Comparison of ENCODE assay signal across 22 cellular contexts in the genomic region with DNA sequence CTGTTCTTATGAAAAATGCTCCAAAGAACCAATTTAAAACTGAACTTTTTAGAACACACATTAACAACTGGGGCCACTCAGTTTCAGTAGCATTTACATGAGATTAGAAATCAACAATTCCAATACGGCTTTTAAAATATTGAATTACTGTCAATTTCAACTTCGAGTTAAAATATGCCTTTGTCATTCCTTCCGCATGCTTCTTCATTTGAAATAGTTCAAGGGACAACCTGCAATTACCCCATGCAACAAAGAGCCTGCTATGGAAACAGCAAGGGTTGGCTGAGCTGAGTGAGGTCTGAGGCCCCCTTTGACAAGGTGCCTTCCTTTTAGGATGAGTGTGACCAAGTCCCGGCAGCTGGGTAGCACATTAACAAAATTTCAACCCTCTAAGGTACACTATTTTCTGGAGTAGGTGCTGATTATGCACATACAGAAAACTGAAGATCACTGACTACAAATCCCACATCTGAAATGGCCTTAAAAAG. TPM values are rescaled to one million over a fixed set of nuclear protein-coding genes. Genes with fewer than 3 reads are reported as not detected.
DNase-seq lines count a peak whose midpoint lies in the region; ATAC-seq, FAIRE-seq and TF ChIP-seq lines count a peak whose summit lies in the region.
"Had no signal": no experiment of that assay in that cellular context is flagged by ENCODE, and none has a peak within 500 bp of the region (broad histone marks: within the 10 kb centered on the region; RNA-seq: fewer than 3 reads in every experiment).

No MANE protein-coding gene starts in this region.

- H3K4me2 ChIP-seq in Loucy (ENCODE audit: low read depth, low read length, poor library complexity, severe bottlenecking): peak overlapping the region; percentile 68
- peak overlapping the region; percentile 67 for H3K4me2 ChIP-seq in K562 (ENCODE audit: insufficient read depth, low read length)
- H3K4me2 ChIP-seq: BLaER1, KMS-11 had no signal

- no peak overlapping the region for H3K9ac ChIP-seq in Loucy (ENCODE audit: low read depth, low read length, poor library complexity, severe bottlenecking)
- peak overlapping the region; percentile 70 to 80; a peak in 3 of 4 replicates for H3K9ac ChIP-seq in K562 (ENCODE audit: insufficient read depth in 1 of 2, low read depth in 2 of 2, low read length in 2 of 2)
- H3K9ac ChIP-seq in iPS-18a (ENCODE audit: low read length): no peak overlapping the region
- H3K9ac ChIP-seq: BLaER1, KMS-11 had no signal

- in situ Hi-C loops in K562 (cut with MboI): no loop called here

- no peak for TF ChIP-seq CTCF in Loucy (conservative IDR thresholded peaks at IDR 0.05; ENCODE audit: low read length)
- no peak for TF ChIP-seq CTCF in K562 (IDR thresholded peaks at IDR 0.05 in 2 of 3, conservative IDR thresholded peaks at IDR 0.05 in 1 of 3; ENCODE audit: insufficient read depth in 2 of 3, low read depth in 1 of 3, low read length in 3 of 3)

- no peak for TF ChIP-seq EP300 in K562 (IDR thresholded peaks at IDR 0.05; ENCODE audit: low read length)

- DNase-seq in K562 (ENCODE audit: extremely low read depth in 1 of 4, low spot score in 3 of 4): peak in 1 of 4 experiments; percentile 32
- DNase-seq in NCI-H510A (lab: John Stamatoyannopoulos, UW): no peak
- DNase-seq in caudate nucleus (lab: John Stamatoyannopoulos, UW): no peak
- DNase-seq: CD4-positive, alpha-beta memory T cell; DMS153; HFFc6; NCI-H1105; NCI-H146; NCI-H2029 treated with DMSO at 0.1 percent for 48 hours; NCI-H345; NCI-H524 treated with DMSO at 0.1 percent for 48 hours; SJCRH30 had no signal

- no peak overlapping the region for H2AFZ ChIP-seq in Loucy (ENCODE audit: low read length)
- H2AFZ ChIP-seq in K562 (ENCODE audit: low read depth, low read length): no peak overlapping the region

- no peak for TF ChIP-seq POLR2A in K562 (conservative IDR thresholded peaks at IDR 0.05)

- TF ChIP-seq RAD21 in K562 (CRISPR knock-in tag; conservative IDR thresholded peaks at IDR 0.05 in 1 of 2, IDR thresholded peaks at IDR 0.05 in 1 of 2): no peak

- FAIRE-seq in K562 (lab: Jason Lieb, UNC): no peak
- FAIRE-seq: GM12891, H54, HTR-8/SVneo, RCC 7860 had no signal

- H3K79me2 ChIP-seq in Loucy (ENCODE audit: insufficient read depth, low read length) (peaks cover 88% of the 10 kb centered on the region), K562 (ENCODE audit: control insufficient read depth, insufficient read depth, low read length) (peaks cover 100% of the 10 kb centered on the region)

- H3K27me3 ChIP-seq in Loucy (ENCODE audit: insufficient read depth, low read length, poor library complexity, severe bottlenecking): no peaks in the 10 kb centered on the region
- H3K27me3 ChIP-seq in K562 (ENCODE audit: control insufficient read depth in 2 of 2, insufficient read depth in 2 of 2, low read length in 2 of 2): no peaks in the 10 kb centered on the region
- no peaks in the 10 kb centered on the region for H3K27me3 ChIP-seq in iPS-18a (ENCODE audit: control insufficient read depth, insufficient read depth, low read length)
- H3K27me3 ChIP-seq: BLaER1, SJCRH30 had no signal

- H3K4me3 ChIP-seq in Loucy (ENCODE audit: low read length, poor library complexity, severe bottlenecking): peak overlapping the region; percentile 41
- peak overlapping the region; percentile 20; the same call in 1 of the 2 replicates for H3K4me3 ChIP-seq in K562
- H3K4me3 ChIP-seq in iPS-18a (ENCODE audit: low read length): no peak overlapping the region
- H3K4me3 ChIP-seq: BLaER1, SJCRH30 had no signal

- 7% methylated on average over 4 of the region's 4 CpGs for WGBS in K562 (ENCODE audit: insufficient coverage, low coverage, missing lambda C conversion rate)

- no peaks in the 10 kb centered on the region; the same call in 1 of the 2 replicates for H3F3A ChIP-seq in Loucy (ENCODE audit: low read depth)

- H3K27ac ChIP-seq in K562 (ENCODE audit: extremely low read depth, low read depth, low read length) (peak overlapping the region; percentile 72), iPS-18a (ENCODE audit: low read length) (peak overlapping the region; percentile 51), caudate nucleus (ENCODE audit: low read depth, low read length) (no peak overlapping the region)
- H3K27ac ChIP-seq: BLaER1, KMS-11, SJCRH30 had no signal

- CTCF ChIA-PET in K562 (lab: Yijun Ruan, JAX; ENCODE audit: low intra/inter-chr PET ratio): no interaction called here

- POLR2A ChIA-PET in K562 (lab: Yijun Ruan, JAX): interaction anchor here (0.8 to 1.6 kb wide), 4 partner anchors 8 to 33 kb away, joined by 3 to 8 read pairs (median 4); no protein-coding TSS in a partner anchor

- H3K9me2 ChIP-seq in Loucy (replicated peaks; ENCODE audit: low read depth, low read length): no peaks in the 10 kb centered on the region

- peak; percentile 45 for ATAC-seq in K562
- no peak for ATAC-seq in GM19351 (IDR thresholded peaks at IDR 0.05; ENCODE audit: unreplicated experiment)
- ATAC-seq in GM21619 (IDR thresholded peaks at IDR 0.05; ENCODE audit: unreplicated experiment): no peak

- peaks cover 34% of the 10 kb centered on the region for H3K36me3 ChIP-seq in Loucy (ENCODE audit: insufficient read depth, low read length)
- peaks cover 46% of the 10 kb centered on the region for H3K36me3 ChIP-seq in K562 (ENCODE audit: control insufficient read depth, insufficient read depth, low read length)
- peaks cover 20% of the 10 kb centered on the region for H3K36me3 ChIP-seq in iPS-18a (ENCODE audit: control insufficient read depth, low read depth, low read length)

- H3K9me3 ChIP-seq in Loucy (ENCODE audit: insufficient read depth, low read depth, low read length) (no peaks in the 10 kb centered on the region), K562 (replicated peaks; ENCODE audit: control insufficient read depth, insufficient read depth, low read depth, low read length) (no peaks in the 10 kb centered on the region), iPS-18a (ENCODE audit: control insufficient read depth, low read depth, low read length) (no peaks in the 10 kb centered on the region)
- H3K9me3 ChIP-seq: SJCRH30 had no signal

- H3K9me1 ChIP-seq in K562 (ENCODE audit: control insufficient read depth, insufficient read depth, low read length): no peaks in the 10 kb centered on the region

- no TSS peak for BruUV-seq in K562 (replicated peaks; lab: Mats Ljungman, UMichigan)

- H4K20me1 ChIP-seq in Loucy (ENCODE audit: insufficient read depth, low read length, poor library complexity, severe bottlenecking) (peaks cover 61% of the 10 kb centered on the region), K562 (replicated peaks; ENCODE audit: control insufficient read depth, insufficient read depth, low read length) (0 out of 2 replicates have a peak, but pooled peaks cover 3% of the 10 kb centered on the region)

- intact Hi-C loops in K562 (cut with micrococcal nuclease): no loop called here

- peaks cover 36% of the 10 kb centered on the region for H3K4me1 ChIP-seq in Loucy (ENCODE audit: insufficient read depth, low read length, poor library complexity, severe bottlenecking)
- peaks cover 22 to 56% of the 10 kb centered on the region in 2 experiments for H3K4me1 ChIP-seq in K562 (replicated peaks in 1 of 2; ENCODE audit: control insufficient read depth in 2 of 2, insufficient read depth in 2 of 2, low read length in 2 of 2)
- peaks cover 26% of the 10 kb centered on the region for H3K4me1 ChIP-seq in iPS-18a (ENCODE audit: control insufficient read depth, low read depth, low read length)
- H3K4me1 ChIP-seq: BLaER1, SJCRH30 had no signal

RNA-seq across cellular contexts. Expression of gene PDCD10, which starts 11.6 kb away (rescaled TPM):
- total RNA-seq in K562 (2011; cell fraction: chromatin; rRNA removed; ENCODE audit: low replicate concordance): 50.4 and 117 TPM in 2 replicates
- total RNA-seq in K562 (2011; cell fraction: nucleolus; rRNA removed): 19.3 and 30.0 TPM in 2 replicates
- total RNA-seq in K562 (2011; cell fraction: nucleoplasm; rRNA removed): 62.3 and 77.0 TPM in 2 replicates
- total RNA-seq in K562 (2014; rRNA removed): 189 and 206 TPM in 2 replicates
- total RNA-seq in K562 (2014; rRNA removed; fragmentation: Illumina TruSeq; extraction: Trizol): 217 and 246 TPM in 2 replicates
- total RNA-seq in K562 (2015; rRNA removed; fragmentation: Illumina TruSeq; extraction: Trizol): 170 and 178 TPM in 2 replicates
- 121 and 134 TPM in 2 replicates for total RNA-seq in K562 (2021)
- polyA plus RNA-seq in K562 (2011; rRNA removed): 144 and 233 TPM in 2 replicates
- polyA plus RNA-seq in K562 (2011; cell fraction: cytosol; rRNA removed): 29.7 and 71.9 TPM in 2 replicates
- polyA plus RNA-seq in K562 (2011; cell fraction: nucleus; rRNA removed): 20.8 and 35.1 TPM in 2 replicates
- 84.4 and 141 TPM in 2 replicates for polyA plus RNA-seq in K562 (2012)
- polyA plus RNA-seq in K562 (2014; fragmentation: Illumina TruSeq; extraction: Trizol): 218 and 276 TPM in 2 replicates
- 100 to 1,000 TPM; 423 to 476 TPM for polyA plus RNA-seq in K562 (2014; fragmentation: Nextera tagmentation; extraction: Ambion mirVana)
- 219 and 232 TPM in 2 replicates for polyA plus RNA-seq in K562 (2014; rRNA removed)
- 144 and 152 TPM in 2 replicates for polyA minus RNA-seq in K562 (2011; rRNA and poly(A)+ RNA removed)
- 32.6 and 52.1 TPM in 2 replicates for polyA minus RNA-seq in K562 (2011; cell fraction: cytosol; rRNA and poly(A)+ RNA removed)
- 60.0 and 103 TPM in 2 replicates for polyA minus RNA-seq in K562 (2011; cell fraction: nucleus; rRNA and poly(A)+ RNA removed)

RNA-seq across cellular contexts. Expression of gene SERPINI1, which starts 12.5 kb away (rescaled TPM):
- total RNA-seq in K562 (2011; cell fraction: chromatin; rRNA removed; ENCODE audit: low replicate concordance): 5.4 and 9.8 TPM in 2 replicates
- 6.3 and 10.8 TPM in 2 replicates for total RNA-seq in K562 (2011; cell fraction: nucleolus; rRNA removed)
- total RNA-seq in K562 (2011; cell fraction: nucleoplasm; rRNA removed): 12.2 and 14.2 TPM in 2 replicates
- total RNA-seq in K562 (2014; rRNA removed) (1.6 and 2.2 TPM in 2 replicates), K562 (2014; rRNA removed; fragmentation: Illumina TruSeq; extraction: Trizol) (3.5 and 4.3 TPM in 2 replicates), K562 (2015; rRNA removed; fragmentation: Illumina TruSeq; extraction: Trizol) (1.7 TPM in 2 replicates), K562 (2021) (2.2 and 2.8 TPM in 2 replicates)
- polyA plus RNA-seq in K562 (2011; rRNA removed) (3.9 and 8.9 TPM in 2 replicates), K562 (2014; fragmentation: Illumina TruSeq; extraction: Trizol) (2.4 and 3.8 TPM in 2 replicates), K562 (2014; fragmentation: Nextera tagmentation; extraction: Ambion mirVana) (1 to 10 TPM; 9.5 to 9.9 TPM), K562 (2014; rRNA removed) (1.6 and 1.9 TPM in 2 replicates)
- polyA plus RNA-seq in K562 (2011; cell fraction: cytosol; rRNA removed): 0.94 and 1.4 TPM in 2 replicates
- 0.94 and 1.00 TPM in 2 replicates for polyA plus RNA-seq in K562 (2011; cell fraction: nucleus; rRNA removed)
- polyA plus RNA-seq in K562 (2012): 2.3 and 2.5 TPM in 2 replicates
- 2.9 and 4.8 TPM in 2 replicates for polyA minus RNA-seq in K562 (2011; rRNA and poly(A)+ RNA removed)
- 2.4 and 2.6 TPM in 2 replicates for polyA minus RNA-seq in K562 (2011; cell fraction: cytosol; rRNA and poly(A)+ RNA removed)
- 4.0 and 6.8 TPM in 2 replicates for polyA minus RNA-seq in K562 (2011; cell fraction: nucleus; rRNA and poly(A)+ RNA removed)

Comparison
In these comparisons a context has a peak if more than half of its experiments do, and no peak if none do; other contexts are left out.
1. H3K9ac ChIP-seq: peak in K562 (2 of 2); none in Loucy (single experiment) and iPS-18a (single experiment).